In genomic region chr16:71684280-71684679, GRCh38 we compare ENCODE assay signal across 2 cellular contexts. TPM values are rescaled to one million over a fixed set of nuclear protein-coding genes. Genes with fewer than 3 reads are reported as not detected.
"Had no signal": no experiment of that assay in that cellular context is flagged by ENCODE, and none has a peak within 500 bp of the region (broad histone marks: within the 10 kb centered on the region; RNA-seq: fewer than 3 reads in every experiment).

No MANE protein-coding gene starts in this region.

RNA-seq across cellular contexts. Expression of gene MARVELD3, which starts 58.3 kb away (rescaled TPM):
- total RNA-seq: IMR-90, K562 had no signal
